8 cellular contexts compared by ENCODE assay signal in the genomic region with DNA sequence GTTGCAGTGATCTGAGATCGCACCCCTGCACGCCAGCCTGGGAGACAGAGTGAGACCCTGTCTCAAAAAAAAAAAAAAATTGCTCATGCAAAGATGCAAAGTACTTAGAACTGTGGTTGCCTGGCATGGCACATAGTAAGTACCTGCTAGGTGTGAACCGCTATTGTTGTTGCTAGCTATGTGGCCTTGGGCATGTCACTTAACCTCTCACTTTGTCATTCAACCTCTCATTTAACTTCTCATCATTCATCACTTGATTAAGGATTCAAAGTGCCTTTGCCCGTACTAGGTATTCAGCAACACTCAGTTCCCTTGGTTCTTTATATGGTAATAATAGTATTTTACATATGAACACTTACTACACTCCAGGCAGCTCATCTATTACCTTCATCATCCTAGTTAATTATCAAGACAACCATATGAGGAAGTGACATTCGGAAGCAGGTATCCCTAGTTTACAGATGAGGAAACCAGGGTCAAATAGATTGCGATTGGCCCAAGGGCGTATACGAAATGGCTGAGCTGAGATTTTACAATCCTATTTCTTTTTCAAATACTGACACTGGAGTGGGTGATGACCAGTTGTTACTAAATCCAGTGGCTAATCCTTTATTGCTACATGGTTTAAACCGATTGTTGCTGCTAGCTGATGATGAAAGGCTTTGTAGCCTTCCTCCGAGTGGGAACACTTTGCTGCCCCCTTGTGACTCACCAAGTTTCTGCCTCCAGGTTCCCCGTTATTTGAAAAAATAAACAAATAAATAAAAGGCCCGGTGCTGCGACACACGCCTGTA. TPM values are rescaled to one million over a fixed set of nuclear protein-coding genes. Genes with fewer than 3 reads are reported as not detected.
A peak's percentile ranks its signal among the peaks of the same experiment; 100 is the strongest.
DNase-seq lines count a peak whose midpoint lies in the region; ATAC-seq and TF ChIP-seq lines count a peak whose summit lies in the region.

No MANE protein-coding gene starts in this region.

- TF ChIP-seq CTCF in Loucy (conservative IDR thresholded peaks at IDR 0.05; ENCODE audit: low read length): peak; percentile 59

- no peaks in the 10 kb centered on the region for H3K36me3 Mint-ChIP-seq in immature natural killer cell

- H3K27me3 Mint-ChIP-seq in immature natural killer cell (ENCODE audit: low read depth in 3 of 3): peaks cover 0 to 2% (median 2%) of the 10 kb centered on the region in 3 donors

- H3K9me3 Mint-ChIP-seq in immature natural killer cell: no peaks in the 10 kb centered on the region

- no peak overlapping the region for H3K4me3 Mint-ChIP-seq in immature natural killer cell

- no peaks in the 10 kb centered on the region for H3K79me2 ChIP-seq in Loucy (ENCODE audit: insufficient read depth, low read length)

- no peaks in the 10 kb centered on the region for H3K9me3 ChIP-seq in Loucy (ENCODE audit: insufficient read depth, low read depth, low read length)

- peaks cover 0 to 3% of the 10 kb centered on the region in 2 donors for H3K4me1 Mint-ChIP-seq in immature natural killer cell

- no peaks in the 10 kb centered on the region for H3K27me3 ChIP-seq in Loucy (ENCODE audit: insufficient read depth, low read length, poor library complexity, severe bottlenecking)

- H3K4me2 ChIP-seq in Loucy (ENCODE audit: low read depth, low read length, poor library complexity, severe bottlenecking): no peak overlapping the region

- no peak for ATAC-seq in HG03521 (IDR thresholded peaks at IDR 0.05; ENCODE audit: unreplicated experiment)

- DNase-seq in SIG-M5 treated with dmso at 0.1 percent for 504 hours (lab: John Stamatoyannopoulos, UW; ENCODE audit: unreplicated experiment) (peak; percentile 73), SIG-M5 (lab: John Stamatoyannopoulos, UW) (no peak), T follicular helper cell (ENCODE audit: low read depth) (peak; percentile 54), amniotic epithelial cell (ENCODE audit: low read depth) (peak; percentile 83), immature natural killer cell (peak; percentile 55 to 67 (median 56))
- peak; percentile 25 to 43 (median 30) for DNase-seq in stimulated activated CD4-positive, alpha-beta T cell treated with anti-CD3 and anti-CD28 coated beads, Interleukin-1b, Interleukin-23, amount 100 ng/mL, for 24 hours (ENCODE audit: low read depth in 4 of 4, low spot score in 1 of 4)

- no peaks in the 10 kb centered on the region for H4K20me1 ChIP-seq in Loucy (ENCODE audit: insufficient read depth, low read length, poor library complexity, severe bottlenecking)

- no peaks in the 10 kb centered on the region for H3F3A ChIP-seq in Loucy (ENCODE audit: low read depth)

- no peak overlapping the region for H3K4me3 ChIP-seq in Loucy (ENCODE audit: low read length, poor library complexity, severe bottlenecking)

- no peaks in the 10 kb centered on the region for H3K36me3 ChIP-seq in Loucy (ENCODE audit: insufficient read depth, low read length)

- no peak overlapping the region for H3K27ac Mint-ChIP-seq in immature natural killer cell

- no peaks in the 10 kb centered on the region for H3K9me2 ChIP-seq in Loucy (replicated peaks; ENCODE audit: low read depth, low read length)

- no peak overlapping the region for H2AFZ ChIP-seq in Loucy (ENCODE audit: low read length)

- peaks cover 3% of the 10 kb centered on the region for H3K4me1 ChIP-seq in Loucy (ENCODE audit: insufficient read depth, low read length, poor library complexity, severe bottlenecking)

- no peak overlapping the region for H3K9ac ChIP-seq in Loucy (ENCODE audit: low read depth, low read length, poor library complexity, severe bottlenecking)

RNA-seq across cellular contexts. Expression of a gene that starts 28.8 kb away (rescaled TPM):
- under 1 TPM in 2 of 3 donors, not detected in 1; 0.33 to 0.69 TPM for polyA plus RNA-seq in immature natural killer cell

RNA-seq across cellular contexts. Expression of a gene that starts 36.6 kb away (rescaled TPM):
- polyA plus RNA-seq in immature natural killer cell: 100 to 1,000 TPM; 104 to 244 (median 139) TPM
